Comparison of ENCODE assay signal across 18 cellular contexts in the genomic region with DNA sequence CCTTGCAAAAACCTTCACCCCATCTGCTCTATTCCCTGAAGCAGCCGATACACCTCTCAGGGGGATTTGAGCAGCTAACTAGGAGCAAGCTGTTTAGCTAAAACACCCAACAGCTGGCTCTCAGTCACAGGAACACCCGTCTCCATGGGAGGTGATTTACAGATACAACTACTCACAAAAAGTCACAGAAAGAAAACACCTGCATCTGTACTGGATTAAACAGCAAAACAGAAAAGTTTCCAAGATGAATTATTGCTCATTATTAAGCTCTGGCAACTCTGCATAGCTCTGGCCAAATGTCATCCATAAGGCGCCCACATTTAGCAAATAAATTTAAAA. TPM values are rescaled to one million over a fixed set of nuclear protein-coding genes. Genes with fewer than 3 reads are reported as not detected.
A peak's percentile ranks its signal among the peaks of the same experiment; 100 is the strongest.
DNase-seq lines count a peak whose midpoint lies in the region; ATAC-seq and TF ChIP-seq lines count a peak whose summit lies in the region.
"Had no signal": no experiment of that assay in that cellular context is flagged by ENCODE, and none has a peak within 500 bp of the region (broad histone marks: within the 10 kb centered on the region; RNA-seq: fewer than 3 reads in every experiment).

No MANE protein-coding gene starts in this region.

- intact Hi-C loops in left colon (cut with DNase I, micrococcal nuclease) = no loop called here

- H3K27ac ChIP-seq in AG04450 (ENCODE audit: low read depth, low read length) = peak overlapping the region; percentile 11
- H3K27ac ChIP-seq: colonic mucosa, epithelial cell of prostate, neutrophil had no signal

- H3K27me3 ChIP-seq in AG04450 (ENCODE audit: control insufficient read depth, insufficient read depth, low read length) = no peaks in the 10 kb centered on the region
- H3K27me3 ChIP-seq: colonic mucosa had no signal

- peaks cover 3% of the 10 kb centered on the region; the same call in 1 of the 2 replicates for H3K9me3 ChIP-seq in AG04450 (ENCODE audit: control insufficient read depth, insufficient read depth, low read length)
- H3K9me3 ChIP-seq: colonic mucosa, neutrophil had no signal

- no peak for ATAC-seq in left colon
- no peak for ATAC-seq in GM19463 (IDR thresholded peaks at IDR 0.05; ENCODE audit: unreplicated experiment)

- no peak for DNase-seq in AG04450 (ENCODE audit: low read depth, low spot score)
- DNase-seq in GM20000 (ENCODE audit: low spot score) = peak; percentile 34
- DNase-seq in NCI-H82 treated with DMSO at 0.1 percent for 48 hours (lab: John Stamatoyannopoulos, UW; ENCODE audit: unreplicated experiment) = peak; percentile 80
- peak; percentile 41 for DNase-seq in kidney tubule cell (ENCODE audit: low spot score)
- DNase-seq in left colon = no peak
- DNase-seq in activated effector memory CD4-positive, alpha-beta T cell treated with anti-CD3 and anti-CD28 coated beads, Interleukin-2, amount 50 U/mL, for 16 hours = no peak
- no peak for DNase-seq in DMS79 (lab: John Stamatoyannopoulos, UW)
- DNase-seq: activated gamma-delta T cell treated with Interleukin-2 at 50 U/mL for 16 hours; anterior cingulate cortex; colonic mucosa; head of caudate nucleus; NCI-H187; NK-92 treated with Interleukin-12 subunit alpha and Interleukin-12 subunit beta, amount 100 ng/mL, for 24 hours; Right ventricle myocardium superior had no signal

- POLR2A ChIA-PET in AG04450 (lab: Yijun Ruan, JAX) = no interaction called here

- TF ChIP-seq CTCF in AG04450 (IDR thresholded peaks at IDR 0.05; ENCODE audit: low read depth, low read length) = no peak
- no peak for TF ChIP-seq CTCF in GM20000 (IDR thresholded peaks at IDR 0.05; ENCODE audit: extremely low read depth, missing control alignments)

- CTCF ChIA-PET in AG04450 (lab: Charles Lee) = interaction anchor here (1.2 kb wide), 1 partner anchor 71 kb away, joined by 4 read pairs; no protein-coding TSS in a partner anchor

- no peak overlapping the region for H3K4me3 ChIP-seq in AG04450 (ENCODE audit: low read depth, low read length)
- H3K4me3 ChIP-seq: colonic mucosa had no signal

RNA-seq across cellular contexts. Expression of a gene that starts 22.3 kb away (rescaled TPM):
- polyA plus RNA-seq in AG04450 (2011; rRNA removed) = 20.6 and 22.1 TPM in 2 replicates
- polyA minus RNA-seq in AG04450 (2011; rRNA and poly(A)+ RNA removed) = 37.4 and 43.5 TPM in 2 replicates
- total RNA-seq in left colon = 10 to 100 TPM in 1 of 2 donors, under 1 TPM in 1; 0.95 to 18.6 TPM

RNA-seq across cellular contexts. Expression of a gene that starts 39.9 kb away (rescaled TPM):
- polyA plus RNA-seq in AG04450 (2011; rRNA removed) = not detected in 2 replicates
- not detected in 2 replicates for polyA minus RNA-seq in AG04450 (2011; rRNA and poly(A)+ RNA removed)
- total RNA-seq in left colon = 1 to 10 TPM in 1 of 2 donors, not detected in 1; 1.3 TPM
- total RNA-seq: HT1080 had no signal

RNA-seq across cellular contexts. Expression of a gene that starts 49.0 kb away (rescaled TPM):
- 0.29 and 0.37 TPM in 2 replicates for polyA plus RNA-seq in AG04450 (2011; rRNA removed)
- polyA minus RNA-seq in AG04450 (2011; rRNA and poly(A)+ RNA removed) = 0.17 and 0.28 TPM in 2 replicates
- total RNA-seq in left colon = under 1 TPM in 1 of 2 donors, not detected in 1; 0.42 TPM

Comparison
In these comparisons a context has a peak if more than half of its experiments do, and no peak if none do; other contexts are left out.
1. DNase-seq: peak in GM20000 (single experiment), NCI-H82 treated with DMSO at 0.1 percent for 48 hours (single experiment) and kidney tubule cell (single experiment); none in AG04450 (single experiment), left colon (0 of 2), activated effector memory CD4-positive, alpha-beta T cell treated with anti-CD3 and anti-CD28 coated beads, Interleukin-2, amount 50 U/mL, for 16 hours (single experiment) and DMS79 (single experiment).